ENCODE assay signal across 1 cellular context in the genomic region with DNA sequence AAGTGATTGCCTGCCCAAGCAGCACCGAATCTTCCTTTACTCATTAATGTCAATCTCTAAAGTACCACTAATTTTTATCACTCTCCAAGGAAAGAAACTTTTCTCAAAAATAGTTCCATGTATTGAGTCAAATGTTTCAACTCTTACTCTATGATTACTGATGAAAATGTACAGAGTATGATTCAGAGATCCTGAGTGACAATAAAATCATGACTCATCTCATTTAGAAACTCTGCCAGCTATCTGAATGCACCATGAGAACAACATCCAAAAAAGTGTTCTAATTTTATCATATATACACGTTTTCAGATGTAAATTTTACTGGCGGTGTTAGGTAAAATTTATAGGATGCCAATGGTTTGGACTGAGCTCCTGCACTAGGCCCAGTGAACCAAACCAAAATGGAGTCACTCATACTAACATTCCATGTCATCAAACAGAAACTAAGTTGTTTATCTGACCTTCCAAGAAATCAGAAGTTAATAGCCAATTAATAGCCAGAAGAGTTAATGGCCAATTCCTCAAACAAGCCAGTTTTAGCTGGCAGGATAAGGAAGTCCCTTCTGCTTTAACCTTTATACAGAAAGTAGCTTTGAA.
TF ChIP-seq lines count a peak whose summit lies in the region.

No MANE protein-coding gene starts in this region.

TF ChIP-seq in SK-N-SH, 30 proteins besides CTCF, POLR2A, EP300 and RAD21 (continued from another document):
- TF ChIP-seq, protein P1, sequence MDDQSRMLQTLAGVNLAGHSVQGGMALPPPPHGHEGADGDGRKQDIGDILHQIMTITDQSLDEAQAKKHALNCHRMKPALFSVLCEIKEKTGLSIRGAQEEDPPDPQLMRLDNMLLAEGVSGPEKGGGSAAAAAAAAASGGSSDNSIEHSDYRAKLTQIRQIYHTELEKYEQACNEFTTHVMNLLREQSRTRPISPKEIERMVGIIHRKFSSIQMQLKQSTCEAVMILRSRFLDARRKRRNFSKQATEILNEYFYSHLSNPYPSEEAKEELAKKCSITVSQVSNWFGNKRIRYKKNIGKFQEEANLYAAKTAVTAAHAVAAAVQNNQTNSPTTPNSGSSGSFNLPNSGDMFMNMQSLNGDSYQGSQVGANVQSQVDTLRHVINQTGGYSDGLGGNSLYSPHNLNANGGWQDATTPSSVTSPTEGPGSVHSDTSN (IDR thresholded peaks at IDR 0.05) = peak; percentile 48; the same call in 1 of the 2 replicates
- TF ChIP-seq TAF1 (IDR thresholded peaks at IDR 0.05; ENCODE audit: borderline replicate concordance, low read depth, low read length) (no peak), YY1 (IDR thresholded peaks at IDR 0.05; ENCODE audit: low read depth) (no peak), ELF1 (IDR thresholded peaks at IDR 0.05) (no peak), FOSL2 (IDR thresholded peaks at IDR 0.05; ENCODE audit: borderline replicate concordance, low read depth) (peak; percentile 79)
- TF ChIP-seq, protein P2, sequence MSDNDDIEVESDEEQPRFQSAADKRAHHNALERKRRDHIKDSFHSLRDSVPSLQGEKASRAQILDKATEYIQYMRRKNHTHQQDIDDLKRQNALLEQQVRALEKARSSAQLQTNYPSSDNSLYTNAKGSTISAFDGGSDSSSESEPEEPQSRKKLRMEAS (IDR thresholded peaks at IDR 0.05; ENCODE audit: low read depth) = no peak
- TF ChIP-seq, protein P3, sequence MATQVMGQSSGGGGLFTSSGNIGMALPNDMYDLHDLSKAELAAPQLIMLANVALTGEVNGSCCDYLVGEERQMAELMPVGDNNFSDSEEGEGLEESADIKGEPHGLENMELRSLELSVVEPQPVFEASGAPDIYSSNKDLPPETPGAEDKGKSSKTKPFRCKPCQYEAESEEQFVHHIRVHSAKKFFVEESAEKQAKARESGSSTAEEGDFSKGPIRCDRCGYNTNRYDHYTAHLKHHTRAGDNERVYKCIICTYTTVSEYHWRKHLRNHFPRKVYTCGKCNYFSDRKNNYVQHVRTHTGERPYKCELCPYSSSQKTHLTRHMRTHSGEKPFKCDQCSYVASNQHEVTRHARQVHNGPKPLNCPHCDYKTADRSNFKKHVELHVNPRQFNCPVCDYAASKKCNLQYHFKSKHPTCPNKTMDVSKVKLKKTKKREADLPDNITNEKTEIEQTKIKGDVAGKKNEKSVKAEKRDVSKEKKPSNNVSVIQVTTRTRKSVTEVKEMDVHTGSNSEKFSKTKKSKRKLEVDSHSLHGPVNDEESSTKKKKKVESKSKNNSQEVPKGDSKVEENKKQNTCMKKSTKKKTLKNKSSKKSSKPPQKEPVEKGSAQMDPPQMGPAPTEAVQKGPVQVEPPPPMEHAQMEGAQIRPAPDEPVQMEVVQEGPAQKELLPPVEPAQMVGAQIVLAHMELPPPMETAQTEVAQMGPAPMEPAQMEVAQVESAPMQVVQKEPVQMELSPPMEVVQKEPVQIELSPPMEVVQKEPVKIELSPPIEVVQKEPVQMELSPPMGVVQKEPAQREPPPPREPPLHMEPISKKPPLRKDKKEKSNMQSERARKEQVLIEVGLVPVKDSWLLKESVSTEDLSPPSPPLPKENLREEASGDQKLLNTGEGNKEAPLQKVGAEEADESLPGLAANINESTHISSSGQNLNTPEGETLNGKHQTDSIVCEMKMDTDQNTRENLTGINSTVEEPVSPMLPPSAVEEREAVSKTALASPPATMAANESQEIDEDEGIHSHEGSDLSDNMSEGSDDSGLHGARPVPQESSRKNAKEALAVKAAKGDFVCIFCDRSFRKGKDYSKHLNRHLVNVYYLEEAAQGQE (IDR thresholded peaks at IDR 0.05; ENCODE audit: low read depth, low read length) = no peak
